Comparison of ENCODE assay signal across 14 cellular contexts in the genomic region with DNA sequence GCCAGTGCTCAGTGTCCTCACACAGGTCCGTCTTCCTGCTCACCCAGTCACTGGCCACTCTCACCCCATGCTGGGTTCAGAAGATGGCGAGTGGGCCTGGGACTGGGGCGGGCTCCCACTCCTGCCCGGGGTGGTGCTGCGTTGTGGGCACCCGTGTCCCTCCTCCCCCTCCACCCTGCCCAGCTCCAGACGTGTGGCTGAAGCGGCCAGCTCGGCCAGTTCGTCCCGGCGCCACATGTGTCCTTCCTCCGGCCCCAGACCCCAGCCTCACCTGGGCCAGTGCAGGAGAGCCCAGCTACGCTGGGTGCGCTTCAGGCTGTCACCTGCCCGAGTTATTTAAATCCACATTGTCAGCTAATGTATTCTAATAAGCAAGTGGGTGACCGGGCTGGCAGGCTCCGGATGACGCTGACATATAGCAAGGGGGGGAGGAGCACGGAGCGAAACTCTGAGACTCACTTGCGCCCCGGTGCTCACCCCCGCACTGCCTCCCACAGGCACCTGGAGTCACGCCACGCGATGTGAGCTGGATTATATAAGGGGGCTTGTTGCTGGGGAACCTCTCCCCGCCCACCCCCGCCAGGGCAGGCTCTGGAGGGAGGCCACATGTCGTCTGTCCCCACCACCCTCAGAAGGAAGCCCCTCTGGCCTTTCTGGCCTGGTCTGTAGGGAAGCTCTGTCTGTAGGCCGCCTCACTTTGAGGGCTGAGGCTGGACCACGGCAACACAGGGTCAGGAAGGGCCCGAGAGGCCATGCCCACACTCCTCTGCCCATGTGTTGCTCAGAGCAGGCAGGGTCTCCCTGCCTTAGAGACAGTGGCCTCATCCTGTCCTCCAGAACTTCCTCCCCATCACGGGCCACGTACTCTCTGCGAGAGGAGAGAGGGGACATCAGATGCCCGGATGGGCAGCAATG. TPM values are rescaled to one million over a fixed set of nuclear protein-coding genes. Genes with fewer than 3 reads are reported as not detected.
DNase-seq lines count a peak whose midpoint lies in the region; ATAC-seq and TF ChIP-seq lines count a peak whose summit lies in the region.
"Had no signal": no experiment of that assay in that cellular context is flagged by ENCODE, and none has a peak within 500 bp of the region (broad histone marks: within the 10 kb centered on the region; RNA-seq: fewer than 3 reads in every experiment).

No MANE protein-coding gene starts in this region.

- intact Hi-C loops in activated naive CD4-positive, alpha-beta T cell treated with anti-CD3 and anti-CD28 coated beads for 36 hours (cut with micrococcal nuclease) = no loop called here
- intact Hi-C loops in PC-3 (cut with micrococcal nuclease) = no loop called here

- H3K27ac Mint-ChIP-seq in activated naive CD4-positive, alpha-beta T cell treated with anti-CD3 and anti-CD28 coated beads for 36 hours = no peak overlapping the region
- H3K27ac Mint-ChIP-seq in GM23338 = no peak overlapping the region
- H3K27ac Mint-ChIP-seq: stimulated activated naive CD8-positive, alpha-beta T cell treated with anti-CD3 and anti-CD28 coated beads, Interleukin-15, Interleukin-2, amounts not matched to agents 100 ng/mL and 50 ng/mL, for 24 hours had no signal

- H3K9me3 Mint-ChIP-seq in activated naive CD4-positive, alpha-beta T cell treated with anti-CD3 and anti-CD28 coated beads for 36 hours = peaks cover 5% of the 10 kb centered on the region
- no peaks in the 10 kb centered on the region for H3K9me3 Mint-ChIP-seq in GM23338
- H3K9me3 Mint-ChIP-seq: nephron progenitor cell had no signal

- H3K4me3 ChIP-seq in PC-3 (ENCODE audit: low read length) (peak overlapping the region; percentile 57), GM23338 (no peak overlapping the region)
- H3K4me3 ChIP-seq: GM12878 had no signal

- TF ChIP-seq CTCF in PC-3 (conservative IDR thresholded peaks at IDR 0.05; ENCODE audit: low read depth, low read length) (no peak), GM23338 (conservative IDR thresholded peaks at IDR 0.05; ENCODE audit: low read depth in 2 of 2) (no peak)

- no peaks in the 10 kb centered on the region for H3K79me2 ChIP-seq in PC-3 (ENCODE audit: low read length)
- no peaks in the 10 kb centered on the region for H3K79me2 ChIP-seq in GM23338 (replicated peaks; ENCODE audit: insufficient read depth)

- H3K9me3 ChIP-seq in PC-3 (ENCODE audit: low read length) = no peaks in the 10 kb centered on the region

- H3K36me3 ChIP-seq in PC-3 (ENCODE audit: low read depth, low read length) (no peaks in the 10 kb centered on the region), GM23338 (ENCODE audit: insufficient read depth) (no peaks in the 10 kb centered on the region)

- H3K9ac ChIP-seq in PC-3 (ENCODE audit: low read length) = no peak overlapping the region

- BruUV-seq in PC-3 (replicated peaks; lab: Mats Ljungman, UMichigan) = no TSS peak

- no peak overlapping the region for H3K27ac ChIP-seq in PC-3 (ENCODE audit: low read length)
- no peak overlapping the region for H3K27ac ChIP-seq in GM23338 (ENCODE audit: low read depth)

- CTCF ChIA-PET in activated naive CD4-positive, alpha-beta T cell treated with anti-CD3 and anti-CD28 coated beads for 36 hours (lab: Charles Lee) = interaction anchor here (0.9 kb wide), 1 partner anchor 74 kb away, joined by 3 read pairs; no protein-coding TSS in a partner anchor
- CTCF ChIA-PET in PC-3 (lab: Charles Lee) = no interaction called here

- H3K9me2 ChIP-seq in PC-3 (replicated peaks; ENCODE audit: low read length) (no peaks in the 10 kb centered on the region), GM23338 (ENCODE audit: insufficient read depth) (no peaks in the 10 kb centered on the region)

- H3F3A ChIP-seq in PC-3 (ENCODE audit: low read length, unreplicated experiment) = no peaks in the 10 kb centered on the region
- 0 out of 2 replicates have a peak, but pooled peaks cover 5% of the 10 kb centered on the region for H3F3A ChIP-seq in GM23338 (replicated peaks; ENCODE audit: low read depth)

- H3K4me1 ChIP-seq in PC-3 (ENCODE audit: insufficient read depth, low read length) (peaks cover 14% of the 10 kb centered on the region; the same call in 1 of the 2 replicates), GM23338 (ENCODE audit: insufficient read depth) (no peaks in the 10 kb centered on the region; the same call in 1 of the 2 replicates)

- H3K4me1 Mint-ChIP-seq in activated naive CD4-positive, alpha-beta T cell treated with anti-CD3 and anti-CD28 coated beads for 36 hours (ENCODE audit: low read depth) = peaks cover 9% of the 10 kb centered on the region
- peaks cover 4% of the 10 kb centered on the region; the same call in 2 of the 3 replicates for H3K4me1 Mint-ChIP-seq in GM23338

- H3K36me3 Mint-ChIP-seq in activated naive CD4-positive, alpha-beta T cell treated with anti-CD3 and anti-CD28 coated beads for 36 hours (ENCODE audit: low read depth) = no peaks in the 10 kb centered on the region
- no peaks in the 10 kb centered on the region for H3K36me3 Mint-ChIP-seq in GM23338 (ENCODE audit: low read depth)

- peak overlapping the region; percentile 85 for H3K4me2 ChIP-seq in PC-3 (ENCODE audit: low read length)
- H3K4me2 ChIP-seq in GM23338 = no peak overlapping the region

- H4K20me1 ChIP-seq in PC-3 (ENCODE audit: low read length) (no peaks in the 10 kb centered on the region), GM23338 (replicated peaks; ENCODE audit: insufficient read depth) (no peaks in the 10 kb centered on the region)

- DNase-seq in activated naive CD4-positive, alpha-beta T cell treated with anti-CD3 and anti-CD28 coated beads, Interleukin-2, amount 50 U/mL, for 16 hours = peak; percentile 57
- no peak for DNase-seq in activated naive CD4-positive, alpha-beta T cell treated with anti-CD3 and anti-CD28 coated beads for 36 hours
- peak; percentile 25 for DNase-seq in PC-3
- DNase-seq in left kidney (ENCODE audit: low read depth, low spot score) = peak; percentile 83
- peak; percentile 25 to 50 for DNase-seq in stimulated activated CD8-positive, alpha-beta memory T cell treated with anti-CD3 and anti-CD28 coated beads, Interleukin-4, amount 100 ng/mL, for 4 hours (ENCODE audit: low read depth in 2 of 2, low spot score in 1 of 2)
- no peak for DNase-seq in T-helper 1 cell
- DNase-seq in activated gamma-delta T cell treated with Interleukin-2 at 50 U/mL for 16 hours = no peak
- DNase-seq in GM23338 (ENCODE audit: low spot score) = no peak
- DNase-seq: activated naive CD4-positive, alpha-beta T cell; NCI-H2029; nephron progenitor cell had no signal

- H3K27me3 ChIP-seq in PC-3 (ENCODE audit: low read length) (peaks cover 27% of the 10 kb centered on the region), GM23338 (ENCODE audit: insufficient read depth) (no peaks in the 10 kb centered on the region)

- ATAC-seq in PC-3 = peak; percentile 35
- ATAC-seq in GM23338 = no peak; the same call in 2 of the 3 replicates
- ATAC-seq: GM12878, left colon had no signal

- POLR2A ChIA-PET in PC-3 (lab: Charles Lee; ENCODE audit: unreplicated experiment) = no interaction called here

- H2AFZ ChIP-seq in PC-3 (ENCODE audit: low read length) (peak overlapping the region; percentile 65), GM23338 (no peak overlapping the region)

- H3K4me3 Mint-ChIP-seq in activated naive CD4-positive, alpha-beta T cell treated with anti-CD3 and anti-CD28 coated beads for 36 hours = no peak overlapping the region
- H3K4me3 Mint-ChIP-seq in GM23338 = no peak overlapping the region
- H3K4me3 Mint-ChIP-seq: nephron progenitor cell; stimulated activated naive CD8-positive, alpha-beta T cell treated with anti-CD3 and anti-CD28 coated beads, Interleukin-15, Interleukin-2, amounts not matched to agents 100 ng/mL and 50 ng/mL, for 24 hours had no signal

- H3K27me3 Mint-ChIP-seq in activated naive CD4-positive, alpha-beta T cell treated with anti-CD3 and anti-CD28 coated beads for 36 hours (ENCODE audit: low read depth) = peaks cover 4% of the 10 kb centered on the region
- H3K27me3 Mint-ChIP-seq in GM23338 (ENCODE audit: insufficient read depth, low read depth, poor library complexity) = peaks cover 19% of the 10 kb centered on the region

TF ChIP-seq in GM23338, 12 proteins besides CTCF, POLR2A, EP300 and RAD21 (continues in another document):
- TF ChIP-seq STAT1 (IDR thresholded peaks at IDR 0.05; ENCODE audit: unreplicated experiment) (no peak), EZH2phosphoT487 (IDR thresholded peaks at IDR 0.05; ENCODE audit: unreplicated experiment) (no peak), CREB1 (CRISPR knock-in tag; IDR thresholded peaks at IDR 0.05; ENCODE audit: low read depth) (no peak), NANOG (IDR thresholded peaks at IDR 0.05; ENCODE audit: borderline replicate concordance) (no peak), ZNF331 (CRISPR knock-in tag; IDR thresholded peaks at IDR 0.05; ENCODE audit: low read depth) (no peak), JUNB (IDR thresholded peaks at IDR 0.05; ENCODE audit: unreplicated experiment) (no peak), ZNF114 (CRISPR knock-in tag; IDR thresholded peaks at IDR 0.05) (no peak), POLR2AphosphoS5 (IDR thresholded peaks at IDR 0.05; ENCODE audit: low read depth) (no peak)
- TF ChIP-seq, protein P1, sequence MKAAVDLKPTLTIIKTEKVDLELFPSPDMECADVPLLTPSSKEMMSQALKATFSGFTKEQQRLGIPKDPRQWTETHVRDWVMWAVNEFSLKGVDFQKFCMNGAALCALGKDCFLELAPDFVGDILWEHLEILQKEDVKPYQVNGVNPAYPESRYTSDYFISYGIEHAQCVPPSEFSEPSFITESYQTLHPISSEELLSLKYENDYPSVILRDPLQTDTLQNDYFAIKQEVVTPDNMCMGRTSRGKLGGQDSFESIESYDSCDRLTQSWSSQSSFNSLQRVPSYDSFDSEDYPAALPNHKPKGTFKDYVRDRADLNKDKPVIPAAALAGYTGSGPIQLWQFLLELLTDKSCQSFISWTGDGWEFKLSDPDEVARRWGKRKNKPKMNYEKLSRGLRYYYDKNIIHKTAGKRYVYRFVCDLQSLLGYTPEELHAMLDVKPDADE (IDR thresholded peaks at IDR 0.05) = no peak

RNA-seq across cellular contexts. Expression of a gene that starts 7.1 kb away (rescaled TPM):
- total RNA-seq in activated naive CD4-positive, alpha-beta T cell treated with anti-CD3 and anti-CD28 coated beads for 36 hours = 1 to 10 TPM; 3.9 to 4.2 TPM
- total RNA-seq in PC-3 (2014; rRNA removed) = 50.9 and 56.9 TPM in 2 replicates
- total RNA-seq in GM23338 (2014; rRNA removed; shearing (Covaris generic)) = 16.7 and 22.7 TPM in 2 replicates
- polyA plus RNA-seq in GM23338 (2016; fragmentation: Nextera tagmentation; extraction: Ambion mirVana) = 21.7 and 22.7 TPM in 2 replicates

RNA-seq across cellular contexts. Expression of a gene that starts 36.2 kb away (rescaled TPM):
- total RNA-seq in activated naive CD4-positive, alpha-beta T cell treated with anti-CD3 and anti-CD28 coated beads for 36 hours = 10 to 100 TPM; 10.1 to 10.6 TPM
- total RNA-seq in PC-3 (2014; rRNA removed) = 26.1 and 33.0 TPM in 2 replicates
- 8.2 and 12.3 TPM in 2 replicates for total RNA-seq in GM23338 (2014; rRNA removed; shearing (Covaris generic))
- polyA plus RNA-seq in GM23338 (2016; fragmentation: Nextera tagmentation; extraction: Ambion mirVana) = 13.2 and 14.0 TPM in 2 replicates

Comparison
In these comparisons a context has a peak if more than half of its experiments do, and no peak if none do; other contexts are left out.
1. DNase-seq: peak in activated naive CD4-positive, alpha-beta T cell treated with anti-CD3 and anti-CD28 coated beads, Interleukin-2, amount 50 U/mL, for 16 hours (single experiment), PC-3 (single experiment), left kidney (single experiment) and stimulated activated CD8-positive, alpha-beta memory T cell treated with anti-CD3 and anti-CD28 coated beads, Interleukin-4, amount 100 ng/mL, for 4 hours (2 of 2); none in activated naive CD4-positive, alpha-beta T cell treated with anti-CD3 and anti-CD28 coated beads for 36 hours (single experiment), T-helper 1 cell (0 of 5), activated gamma-delta T cell treated with Interleukin-2 at 50 U/mL for 16 hours (single experiment) and GM23338 (single experiment).